In the genomic region with DNA sequence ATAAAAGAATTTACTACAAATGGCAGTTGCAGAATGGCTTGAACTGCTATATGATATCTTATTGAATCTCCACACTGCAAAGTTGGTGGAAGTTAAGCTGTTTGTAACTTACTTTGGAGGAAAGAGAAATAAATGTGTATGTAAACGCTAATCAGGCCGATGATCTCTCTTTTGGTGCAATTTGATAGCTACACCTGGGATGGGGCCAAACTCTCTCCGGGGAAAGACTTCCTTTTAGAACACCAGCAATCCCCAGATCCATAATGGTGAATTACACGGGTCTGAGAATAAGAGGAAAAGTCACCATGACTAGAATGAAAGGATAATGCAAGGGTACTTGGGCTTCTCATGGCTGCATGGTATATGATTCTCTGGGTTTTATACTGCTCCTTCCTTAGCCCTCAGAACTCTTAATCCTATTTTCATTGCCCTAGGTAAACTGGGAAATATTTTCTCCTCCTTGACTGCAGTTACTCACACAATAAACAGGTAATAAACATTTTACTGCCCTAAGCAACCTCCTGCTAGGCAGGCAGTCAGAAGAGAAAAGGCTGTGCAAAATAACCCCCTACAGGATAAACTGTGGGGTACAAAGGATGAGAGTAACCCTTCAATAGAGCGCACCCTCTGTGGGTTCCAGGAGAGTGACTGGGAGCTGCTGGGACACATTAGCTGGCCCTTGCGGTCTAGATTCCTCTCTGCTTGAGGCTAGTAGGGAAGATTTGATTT, we compare ENCODE assay signal across 1 cellular context.
TF ChIP-seq lines count a peak whose summit lies in the region.

No MANE protein-coding gene starts in this region.

TF ChIP-seq in GM23338, 12 proteins besides CTCF, POLR2A, EP300 and RAD21 (continued from another document):
- TF ChIP-seq ZNF462 (CRISPR knock-in tag; IDR thresholded peaks at IDR 0.05) (no peak), EZH2phosphoT487 (IDR thresholded peaks at IDR 0.05; ENCODE audit: unreplicated experiment) (no peak), JUNB (IDR thresholded peaks at IDR 0.05; ENCODE audit: unreplicated experiment) (no peak), EZH2 (IDR thresholded peaks at IDR 0.05; ENCODE audit: low read depth, unreplicated experiment) (no peak), ZNF114 (CRISPR knock-in tag; IDR thresholded peaks at IDR 0.05) (no peak), POLR2AphosphoS5 (IDR thresholded peaks at IDR 0.05; ENCODE audit: low read depth) (no peak)
TF ChIP-seq in GM23338: peak in this region for 0.
